In genomic region chr20:20941468-20941889, GRCh38 we compare ENCODE assay signal across 20 cellular contexts.
"Had no signal": no experiment of that assay in that cellular context is flagged by ENCODE, and none has a peak within 500 bp of the region (broad histone marks: within the 10 kb centered on the region; RNA-seq: fewer than 3 reads in every experiment).

No MANE protein-coding gene starts in this region.

- H3K9me3 ChIP-seq: colonic mucosa had no signal

- H3K27ac Mint-ChIP-seq: dendritic cell treated with granulocyte-macrophage colony-stimulating factor and Interleukin-4, amounts not matched to agents 40 ng/mL and 50 ng/mL, for 4 days; effector memory CD8-positive, alpha-beta T cell; endodermal cell; mesothelial cell of epicardium had no signal

- H3K27ac ChIP-seq: colonic mucosa, epithelial cell of prostate, foreskin keratinocyte, gastroesophageal sphincter, heart right ventricle, left lung, lower lobe of right lung had no signal

- H3K9me3 Mint-ChIP-seq: effector memory CD8-positive, alpha-beta T cell had no signal

- H3K27me3 ChIP-seq: colonic mucosa, foreskin keratinocyte had no signal

- H3K4me1 ChIP-seq: colonic mucosa, foreskin keratinocyte, gastroesophageal sphincter, heart right ventricle, left lung, lower lobe of right lung had no signal

- H3K36me3 Mint-ChIP-seq: mesothelial cell of epicardium had no signal

- H3K4me3 Mint-ChIP-seq: dendritic cell treated with granulocyte-macrophage colony-stimulating factor and Interleukin-4, amounts not matched to agents 40 ng/mL and 50 ng/mL, for 4 days; effector memory CD8-positive, alpha-beta T cell; endodermal cell; mesothelial cell of epicardium had no signal

- H3K36me3 ChIP-seq: colonic mucosa, gastroesophageal sphincter, heart right ventricle, left lung, lower lobe of right lung had no signal

- ATAC-seq: effector memory CD8-positive, alpha-beta T cell; esophagus mucosa; foreskin keratinocyte; gastroesophageal sphincter; heart right ventricle; left cardiac atrium; left lung; left ventricle myocardium superior; lower lobe of right lung; mucosa of descending colon had no signal

- H3K4me3 ChIP-seq: colonic mucosa, gastroesophageal sphincter, heart right ventricle, left lung, lower lobe of right lung, mucosa of descending colon had no signal

- H3K4me1 Mint-ChIP-seq: endodermal cell, mesothelial cell of epicardium had no signal

- DNase-seq: colonic mucosa; cortex of kidney; effector CD8-positive, alpha-beta T cell; effector memory CD8-positive, alpha-beta T cell; endodermal cell; erythroblast; foreskin keratinocyte; heart right ventricle; hippocampal formation; left cardiac atrium; left lung; left ventricle myocardium superior; lower lobe of right lung; mesenchymal stem cell; mucosa of descending colon had no signal
